In the genomic region with DNA sequence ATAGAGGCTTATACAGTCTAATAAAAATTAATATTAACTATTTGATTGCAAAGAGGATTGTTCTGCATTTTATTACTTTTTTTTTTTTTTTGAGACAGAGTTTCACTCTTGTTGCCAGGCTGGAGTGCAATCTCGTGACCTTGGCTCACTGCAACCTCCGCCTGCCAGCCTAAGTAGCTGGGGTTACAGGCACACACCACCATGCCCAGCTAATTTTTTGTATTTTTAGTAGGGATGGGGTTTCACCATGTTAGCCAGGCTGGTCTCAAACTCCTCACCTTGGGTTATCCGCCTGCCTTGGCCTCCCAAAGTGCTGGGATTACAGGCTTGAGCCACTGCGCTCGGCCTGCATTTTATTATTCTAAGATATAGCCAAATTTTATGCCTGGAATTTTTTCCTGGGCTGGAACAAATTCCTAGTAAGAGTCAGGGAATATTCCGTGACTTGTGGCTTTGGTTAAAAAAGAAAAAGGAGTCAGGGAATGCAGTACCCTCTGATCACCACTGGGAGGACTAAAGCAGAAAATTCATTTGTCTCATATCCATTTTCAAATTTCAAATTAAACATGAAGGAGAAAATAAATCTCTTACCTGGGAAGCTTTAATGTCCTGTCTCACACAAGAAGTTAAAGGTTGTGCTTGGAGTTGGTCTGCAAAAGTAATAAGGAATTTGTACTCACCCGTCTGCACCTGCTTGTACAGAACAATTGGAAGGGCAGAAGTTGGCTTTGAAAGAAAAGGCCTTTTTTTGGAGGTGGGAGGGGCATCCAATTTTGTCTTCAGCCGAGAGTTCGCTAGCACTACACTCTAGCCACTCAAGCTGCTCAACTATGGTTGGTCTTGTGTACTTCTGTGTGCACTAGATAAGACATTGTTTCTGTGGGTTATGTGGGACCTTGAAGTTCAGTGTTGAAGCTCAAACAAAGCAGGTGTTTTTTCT, we compare ENCODE assay signal across 8 cellular contexts. TPM values are rescaled to one million over a fixed set of nuclear protein-coding genes. Genes with fewer than 3 reads are reported as not detected.
DNase-seq lines count a peak whose midpoint lies in the region; ATAC-seq, FAIRE-seq and TF ChIP-seq lines count a peak whose summit lies in the region.

No MANE protein-coding gene starts in this region.

- H3F3A ChIP-seq in MM.1S (ENCODE audit: insufficient read depth, low read length) = no peaks in the 10 kb centered on the region; the same call in 1 of the 2 replicates

- H4K20me1 ChIP-seq in MM.1S (ENCODE audit: insufficient read depth, low read length) = peaks cover 15% of the 10 kb centered on the region

- H3K27me3 ChIP-seq in MM.1S (replicated peaks; ENCODE audit: insufficient read depth, low read length) = no peaks in the 10 kb centered on the region
- H3K27me3 ChIP-seq in bronchial epithelial cell (ENCODE audit: control insufficient read depth, insufficient read depth, low read length) = no peaks in the 10 kb centered on the region
- no peaks in the 10 kb centered on the region for H3K27me3 ChIP-seq in lower lobe of right lung (ENCODE audit: low read depth)

- H3K4me1 ChIP-seq in MM.1S (ENCODE audit: low read length) (no peaks in the 10 kb centered on the region), lower lobe of right lung (peaks cover 90% of the 10 kb centered on the region)

- no peak for FAIRE-seq in bronchial epithelial cell (lab: Jason Lieb, UNC)
- no peak for FAIRE-seq in RCC 7860 (lab: Jason Lieb, UNC)

- H3K9me2 ChIP-seq in MM.1S (replicated peaks; ENCODE audit: insufficient read depth, low read length) = no peaks in the 10 kb centered on the region

- intact Hi-C loops in lower lobe of right lung (cut with DNase I) = no loop called here

- H3K79me2 ChIP-seq in MM.1S (ENCODE audit: low read length) = peaks cover 95% of the 10 kb centered on the region

- ATAC-seq in lower lobe of right lung (peak; percentile 57 to 59), HG03442 (IDR thresholded peaks at IDR 0.05; ENCODE audit: unreplicated experiment) (no peak)

- H3K9ac ChIP-seq in MM.1S (ENCODE audit: low read length) = no peak overlapping the region

- H3K36me3 ChIP-seq in MM.1S (replicated peaks; ENCODE audit: insufficient read depth, low read length) (no peaks in the 10 kb centered on the region), bronchial epithelial cell (ENCODE audit: control insufficient read depth, insufficient read depth, low read length) (no peaks in the 10 kb centered on the region), lower lobe of right lung (no peaks in the 10 kb centered on the region)

- no peak overlapping the region for H2AFZ ChIP-seq in MM.1S (ENCODE audit: low read length)

- H3K27ac ChIP-seq in MM.1S (ENCODE audit: low read length) (no peak overlapping the region), lower lobe of right lung (peak overlapping the region; percentile 42)

- H3K9me3 ChIP-seq in MM.1S (replicated peaks; ENCODE audit: insufficient read depth, low read length) (no peaks in the 10 kb centered on the region), lower lobe of right lung (no peaks in the 10 kb centered on the region)

- DNase-seq in NCI-H2107 treated with DMSO at 0.1 percent for 48 hours (lab: John Stamatoyannopoulos, UW; ENCODE audit: unreplicated experiment) (peak; percentile 36), NCI-H2107 (lab: John Stamatoyannopoulos, UW) (no peak), MM.1S (no peak), bronchial epithelial cell (ENCODE audit: low read depth) (no peak), lower lobe of right lung (peak; percentile 55), RCC 7860 (ENCODE audit: low spot score) (no peak)
- DNase-seq in activated effector memory CD4-positive, alpha-beta T cell treated with anti-CD3 and anti-CD28 coated beads, Interleukin-2, amount 50 U/mL, for 16 hours = no peak

- H3K4me3 ChIP-seq in MM.1S (ENCODE audit: low read length) (no peak overlapping the region), bronchial epithelial cell (ENCODE audit: low read depth, low read length) (no peak overlapping the region), lower lobe of right lung (no peak overlapping the region)

- TF ChIP-seq CTCF in MM.1S (IDR thresholded peaks at IDR 0.05; ENCODE audit: low read length) (peak; percentile 44), bronchial epithelial cell (IDR thresholded peaks at IDR 0.05; ENCODE audit: insufficient read depth, low read length, severe bottlenecking) (peak; percentile 49), lower lobe of right lung (IDR thresholded peaks at IDR 0.05) (peak; percentile 83)

- H3K4me2 ChIP-seq in MM.1S (ENCODE audit: low read depth, low read length) = no peak overlapping the region

RNA-seq across cellular contexts. Expression of a gene that starts 8.7 kb away (rescaled TPM):
- total RNA-seq in bronchial epithelial cell (77.9 and 98.7 TPM in 2 replicates), lower lobe of right lung (99.4 TPM)

RNA-seq across cellular contexts. Expression of a gene that starts 59.9 kb away (rescaled TPM):
- 133 and 180 TPM in 2 replicates for total RNA-seq in bronchial epithelial cell
- total RNA-seq in lower lobe of right lung = 266 TPM

Comparison
In these comparisons a context has a peak if more than half of its experiments do, and no peak if none do; other contexts are left out.
1. DNase-seq: peak in NCI-H2107 treated with DMSO at 0.1 percent for 48 hours (single experiment) and lower lobe of right lung (single experiment); none in NCI-H2107 (single experiment), MM.1S (single experiment), bronchial epithelial cell (single experiment), RCC 7860 (single experiment) and activated effector memory CD4-positive, alpha-beta T cell treated with anti-CD3 and anti-CD28 coated beads, Interleukin-2, amount 50 U/mL, for 16 hours (single experiment).
2. Peak in every context shown above with its lines, with median percentiles within 50 percentile points of each other: CTCF ChIP-seq.